19 cellular contexts compared by ENCODE assay signal in the genomic region with DNA sequence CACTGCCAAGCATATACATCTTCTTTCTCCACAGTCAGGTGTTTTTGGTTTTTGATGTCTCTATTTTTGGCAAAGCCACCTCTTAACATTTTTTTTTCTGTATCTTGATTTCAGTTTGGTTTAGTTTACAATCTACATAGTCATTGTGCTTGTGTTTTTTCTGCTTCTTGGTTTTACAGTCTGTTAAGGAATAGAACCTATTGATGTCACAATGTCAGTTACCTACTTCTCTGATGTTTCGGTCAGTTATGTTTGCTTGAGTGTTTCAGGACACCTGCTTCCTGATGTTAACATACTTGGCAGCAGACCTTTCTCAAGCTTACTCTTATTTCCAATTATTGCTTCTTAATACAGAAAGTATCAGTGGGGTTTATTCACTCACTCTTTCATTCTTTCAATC.
DNase-seq lines count a peak whose midpoint lies in the region; ATAC-seq and TF ChIP-seq lines count a peak whose summit lies in the region.
"Had no signal": no experiment of that assay in that cellular context is flagged by ENCODE, and none has a peak within 500 bp of the region (broad histone marks: within the 10 kb centered on the region; RNA-seq: fewer than 3 reads in every experiment).

No MANE protein-coding gene starts in this region.

- ATAC-seq in GM19395 (IDR thresholded peaks at IDR 0.05; ENCODE audit: unreplicated experiment) (peak; percentile 65), HG02642 (IDR thresholded peaks at IDR 0.05; ENCODE audit: poor library complexity, unreplicated experiment) (peak; percentile 53), HG03378 (IDR thresholded peaks at IDR 0.05; ENCODE audit: unreplicated experiment) (peak; percentile 54)
- ATAC-seq: naive thymus-derived CD8-positive, alpha-beta T cell; stimulated activated naive CD8-positive, alpha-beta T cell treated with anti-CD3 and anti-CD28 coated beads, Interleukin-15, amount 100 ng/mL, for 72 hours had no signal

- no peak overlapping the region for H3K27ac ChIP-seq in caudate nucleus (ENCODE audit: low read depth, low read length)
- H3K27ac ChIP-seq: HL-60 had no signal

- in situ Hi-C loops in GM13977 (cut with MboI; ENCODE audit: low pct_unique_long_range_greater_than_20kb, low sequenced_read_pairs, unreplicated experiment) = no loop called here

- no peak for TF ChIP-seq CTCF in GM13977 (IDR thresholded peaks at IDR 0.05; ENCODE audit: extremely low read depth, insufficient read depth, missing control alignments)

- peak; percentile 6 for DNase-seq in GM13977 (ENCODE audit: low spot score)
- DNase-seq in caudate nucleus (lab: John Stamatoyannopoulos, UW) = no peak
- no peak for DNase-seq in EL
- no peak for DNase-seq in NCI-H345 treated with DMSO at 0.1 percent for 48 hours (lab: John Stamatoyannopoulos, UW; ENCODE audit: unreplicated experiment)
- no peak for DNase-seq in HK-2 (ENCODE audit: unreplicated experiment)
- DNase-seq: activated CD4-positive, CD25-positive, alpha-beta regulatory T cell treated with anti-CD3 and anti-CD28 coated beads, Interleukin-2, amount 50 U/mL, for 72 hours; activated CD8-positive, alpha-beta memory T cell treated with anti-CD3 and anti-CD28 coated beads, Interleukin-2, amount 50 U/mL, for 48 hours; activated naive CD4-positive, alpha-beta T cell treated with Interleukin-2 at 50 U/mL for 16 hours; CD4-positive, CD25-positive, alpha-beta regulatory T cell; HFFc6; immature natural killer cell; naive thymus-derived CD8-positive, alpha-beta T cell; NCI-H1417 treated with DMSO at 0.1 percent for 48 hours; NCI-H345; stimulated activated naive CD8-positive, alpha-beta T cell treated with anti-CD3 and anti-CD28 coated beads, Interleukin-15, amount 100 ng/mL, for 72 hours had no signal
